Comparison of ENCODE assay signal across 25 cellular contexts in genomic region chr20:2603816-2604505, GRCh38. TPM values are rescaled to one million over a fixed set of nuclear protein-coding genes. Genes with fewer than 3 reads are reported as not detected.
DNase-seq lines count a peak whose midpoint lies in the region; ATAC-seq and TF ChIP-seq lines count a peak whose summit lies in the region.
"Had no signal": no experiment of that assay in that cellular context is flagged by ENCODE, and none has a peak within 500 bp of the region (broad histone marks: within the 10 kb centered on the region; RNA-seq: fewer than 3 reads in every experiment).

No MANE protein-coding gene starts in this region.

- peaks cover 7% of the 10 kb centered on the region for H3K9me3 Mint-ChIP-seq in activated CD4-positive, alpha-beta T cell treated with anti-CD3 and anti-CD28 coated beads for 36 hours (ENCODE audit: low read depth)

- H3K36me3 ChIP-seq in BE2C = no peaks in the 10 kb centered on the region
- no peaks in the 10 kb centered on the region for H3K36me3 ChIP-seq in NT2/D1 (ENCODE audit: insufficient read depth, insufficient read length, low read length)
- no peaks in the 10 kb centered on the region for H3K36me3 ChIP-seq in mammary epithelial cell (ENCODE audit: insufficient read depth, low read length)
- H3K36me3 ChIP-seq: HAP-1, left lung, SJSA1 had no signal

- H3K27ac Mint-ChIP-seq in activated CD4-positive, alpha-beta T cell treated with anti-CD3 and anti-CD28 coated beads for 36 hours = no peak overlapping the region
- H3K27ac Mint-ChIP-seq: activated CD4-positive, alpha-beta T cell treated with anti-CD3 and anti-CD28 coated beads, Interleukin-2, amount 10 ng/mL, durations not matched to agents 24 days and 14 days; effector memory CD8-positive, alpha-beta T cell; naive thymus-derived CD8-positive, alpha-beta T cell; T-helper 17 cell had no signal

- no TSS peak for BruUV-seq in mammary epithelial cell (replicated peaks; lab: Mats Ljungman, UMichigan)

- H3K4me1 Mint-ChIP-seq in activated CD4-positive, alpha-beta T cell treated with anti-CD3 and anti-CD28 coated beads for 36 hours = no peaks in the 10 kb centered on the region
- H3K4me1 Mint-ChIP-seq: activated CD4-positive, alpha-beta T cell treated with anti-CD3 and anti-CD28 coated beads, Interleukin-2, amount 10 ng/mL, durations not matched to agents 24 days and 14 days; naive thymus-derived CD8-positive, alpha-beta T cell; T-helper 17 cell had no signal

- no peak overlapping the region for H3K27ac ChIP-seq in mammary epithelial cell (ENCODE audit: insufficient read depth, low read depth, low read length)
- H3K27ac ChIP-seq: A549, left lung, SJSA1 had no signal

- POLR2A ChIA-PET in activated CD4-positive, alpha-beta T cell treated with anti-CD3 and anti-CD28 coated beads for 36 hours (lab: Charles Lee) = no interaction called here

- H3K27me3 ChIP-seq in BE2C (no peaks in the 10 kb centered on the region), NT2/D1 (ENCODE audit: insufficient read depth, insufficient read length) (no peaks in the 10 kb centered on the region), mammary epithelial cell (ENCODE audit: insufficient read depth, low read length) (no peaks in the 10 kb centered on the region)
- H3K27me3 ChIP-seq: SJSA1 had no signal

- no peak overlapping the region for H3K4me2 ChIP-seq in mammary epithelial cell (ENCODE audit: insufficient read depth, low read depth, low read length)
- H3K4me2 ChIP-seq: A549 had no signal

- peaks cover 4% of the 10 kb centered on the region for H3K27me3 Mint-ChIP-seq in activated CD4-positive, alpha-beta T cell treated with anti-CD3 and anti-CD28 coated beads for 36 hours

- ATAC-seq in GM21515 (IDR thresholded peaks at IDR 0.05; ENCODE audit: unreplicated experiment) = no peak
- ATAC-seq in activated CD4-positive, alpha-beta T cell treated with anti-CD3 and anti-CD28 coated beads for 36 hours = no peak
- ATAC-seq: A549; effector memory CD8-positive, alpha-beta T cell; esophagus mucosa; left lung; naive thymus-derived CD8-positive, alpha-beta T cell; T-helper 17 cell had no signal

- H3K9ac ChIP-seq in NT2/D1 (ENCODE audit: insufficient read length, low read depth) (no peak overlapping the region), mammary epithelial cell (ENCODE audit: insufficient read depth, low read length) (no peak overlapping the region)

- H3K9me3 ChIP-seq in BE2C (no peaks in the 10 kb centered on the region), NT2/D1 (ENCODE audit: insufficient read depth, low read length) (peaks cover 17% of the 10 kb centered on the region), mammary epithelial cell (replicated peaks; ENCODE audit: insufficient read depth, low read length) (peaks cover 11% of the 10 kb centered on the region)

- WGBS in mammary epithelial cell (ENCODE audit: low coverage, missing lambda C conversion rate) = 50% methylated on average over 7 of the region's 7 CpGs

- TF ChIP-seq CTCF in BE2C (IDR thresholded peaks at IDR 0.05; ENCODE audit: low read depth, low read length) (no peak), GM20000 (IDR thresholded peaks at IDR 0.05; ENCODE audit: extremely low read depth, missing control alignments) (no peak), mammary epithelial cell (conservative IDR thresholded peaks at IDR 0.05 in 1 of 2, IDR thresholded peaks at IDR 0.05 in 1 of 2; ENCODE audit: extremely low read depth in 1 of 2, insufficient read depth in 1 of 2, low read depth in 1 of 2, low read length in 2 of 2) (no peak)

- no peaks in the 10 kb centered on the region for H4K20me1 ChIP-seq in mammary epithelial cell (ENCODE audit: insufficient read depth, low read length)

- no peaks in the 10 kb centered on the region for H3K79me2 ChIP-seq in mammary epithelial cell (ENCODE audit: insufficient read depth, low read length)

- dilution Hi-C loops in mammary epithelial cell (cut with HindIII; ENCODE audit: low sequenced_read_pairs) = no loop called here

- H2AFZ ChIP-seq in mammary epithelial cell (ENCODE audit: low read depth, low read length) = no peak overlapping the region

- no peak overlapping the region for H3K4me3 ChIP-seq in BE2C (ENCODE audit: low read depth, low read length)
- no peak overlapping the region for H3K4me3 ChIP-seq in NT2/D1 (ENCODE audit: insufficient read length, low read depth)
- H3K4me3 ChIP-seq in mammary epithelial cell (replicated peaks in 1 of 3; ENCODE audit: insufficient read depth in 1 of 3, low read depth in 2 of 3, low read length in 3 of 3) = no peak overlapping the region
- H3K4me3 ChIP-seq: A549, HAP-1, left lung, SJSA1 had no signal

- peaks cover 2% of the 10 kb centered on the region for H3K36me3 Mint-ChIP-seq in activated CD4-positive, alpha-beta T cell treated with anti-CD3 and anti-CD28 coated beads for 36 hours (ENCODE audit: low read depth)

- DNase-seq in BE2C (peak; percentile 56), NCI-H146 treated with DMSO at 0.1 percent for 48 hours (lab: John Stamatoyannopoulos, UW; ENCODE audit: unreplicated experiment) (peak; percentile 89), NT2/D1 (ENCODE audit: low read depth, low spot score) (peak; percentile 11), ecto neural progenitor cell (ENCODE audit: low spot score) (peak; percentile 12), GM20000 (ENCODE audit: low spot score) (no peak), mammary epithelial cell (no peak)
- no peak for DNase-seq in activated CD4-positive, alpha-beta T cell treated with anti-CD3 and anti-CD28 coated beads for 36 hours
- DNase-seq: activated CD4-positive, alpha-beta T cell treated with anti-CD3 and anti-CD28 coated beads, Interleukin-2, amount 10 ng/mL, durations not matched to agents 24 days and 14 days; activated naive CD4-positive, alpha-beta T cell treated with Interleukin-2 at 50 U/mL for 16 hours; activated T-cell treated with anti-CD3 and anti-CD28 coated beads, Interleukin-2, amount 50 U/mL, for 48 hours; COR-L47; DND-41; effector memory CD8-positive, alpha-beta T cell; hippocampal formation; left lung; naive thymus-derived CD8-positive, alpha-beta T cell; NCI-H446 treated with DMSO at 0.1 percent for 48 hours; NK-92 treated with Interleukin-12 subunit alpha and Interleukin-12 subunit beta, amount 100 ng/mL, for 24 hours; occipital lobe; T-helper 17 cell had no signal

- CTCF ChIA-PET in activated CD4-positive, alpha-beta T cell treated with anti-CD3 and anti-CD28 coated beads for 36 hours (lab: Charles Lee) = interaction anchor here (0.7 kb wide), 1 partner anchor 41 kb away, joined by 3 read pairs; no protein-coding TSS in a partner anchor
- CTCF ChIA-PET in mammary epithelial cell (lab: Charles Lee; ENCODE audit: low non-redundant PET) = no interaction called here

- peaks cover 10% of the 10 kb centered on the region for H3K4me1 ChIP-seq in BE2C
- H3K4me1 ChIP-seq in NT2/D1 (ENCODE audit: insufficient read depth, insufficient read length) = no peaks in the 10 kb centered on the region
- no peaks in the 10 kb centered on the region for H3K4me1 ChIP-seq in mammary epithelial cell (ENCODE audit: insufficient read depth, low read length)
- H3K4me1 ChIP-seq: A549, HAP-1, left lung had no signal

- in situ Hi-C loops in mammary epithelial cell (cut with MboI; ENCODE audit: low sequenced_read_pairs in 2 of 2) = no loop called here

- no peak overlapping the region for H3K4me3 Mint-ChIP-seq in activated CD4-positive, alpha-beta T cell treated with anti-CD3 and anti-CD28 coated beads for 36 hours
- H3K4me3 Mint-ChIP-seq: activated CD4-positive, alpha-beta T cell treated with anti-CD3 and anti-CD28 coated beads, Interleukin-2, amount 10 ng/mL, durations not matched to agents 24 days and 14 days; effector memory CD8-positive, alpha-beta T cell; naive thymus-derived CD8-positive, alpha-beta T cell; T-helper 17 cell had no signal

- intact Hi-C loops in activated CD4-positive, alpha-beta T cell treated with anti-CD3 and anti-CD28 coated beads for 36 hours (cut with DNase I, micrococcal nuclease) = no loop called here
- intact Hi-C loops in mammary epithelial cell (cut with micrococcal nuclease) = no loop called here

RNA-seq across cellular contexts. Expression of gene NOP56, which starts 48.5 kb away (rescaled TPM):
- 325 TPM for polyA plus RNA-seq in BE2C (2012; ENCODE audit: insufficient read depth, insufficient read length, low read depth)
- 100 to 1,000 TPM; 504 to 532 TPM for total RNA-seq in activated CD4-positive, alpha-beta T cell treated with anti-CD3 and anti-CD28 coated beads for 36 hours
- total RNA-seq in mammary epithelial cell = 100 to 1,000 TPM; 101 to 297 TPM
- 258 TPM for polyA plus RNA-seq in mammary epithelial cell
- polyA minus RNA-seq in mammary epithelial cell = 285 TPM

Comparison
In these comparisons a context has a peak if more than half of its experiments do, and no peak if none do; other contexts are left out.
1. DNase-seq: peak in BE2C (single experiment), NCI-H146 treated with DMSO at 0.1 percent for 48 hours (single experiment), NT2/D1 (single experiment) and ecto neural progenitor cell (single experiment); none in activated CD4-positive, alpha-beta T cell treated with anti-CD3 and anti-CD28 coated beads for 36 hours (single experiment), GM20000 (single experiment) and mammary epithelial cell (single experiment).